ENCODE assay signal across 34 cellular contexts in genomic region chr14:51465486-51465885, GRCh38.
"Had no signal": no experiment of that assay in that cellular context is flagged by ENCODE, and none has a peak within 500 bp of the region (broad histone marks: within the 10 kb centered on the region; RNA-seq: fewer than 3 reads in every experiment).

No MANE protein-coding gene starts in this region.

- H3K36me3 ChIP-seq: adrenal gland, brain microvascular endothelial cell, breast epithelium had no signal

- DNase-seq: activated B cell treated with CpG ODN at 0.5 μM for 24 hours; activated CD4-positive, alpha-beta memory T cell treated with anti-CD3 and anti-CD28 coated beads for 36 hours; activated CD4-positive, alpha-beta T cell treated with anti-CD3 and anti-CD28 coated beads for 4 hours; activated CD4-positive, alpha-beta T cell treated with anti-CD3 and anti-CD28 coated beads, Interleukin-2, amount 10 ng/mL, durations not matched to agents 24 days and 14 days; activated CD4-positive, alpha-beta T cell treated with anti-CD3 and anti-CD28 coated beads, Interleukin-2, amount 50 U/mL, for 1 hour; activated CD4-positive, alpha-beta T cell treated with anti-CD3 and anti-CD28 coated beads, Interleukin-2, amount 50 U/mL, for 4 hours; activated CD4-positive, CD25-positive, alpha-beta regulatory T cell treated with anti-CD3 and anti-CD28 coated beads, Interleukin-2, amount 50 U/mL, for 72 hours; activated CD8-positive, alpha-beta memory T cell treated with anti-CD3 and anti-CD28 coated beads, Interleukin-2, amount 50 U/mL, for 4 hours; activated CD8-positive, alpha-beta T cell treated with anti-CD3 and anti-CD28 coated beads for 36 hours; activated effector memory CD4-positive, alpha-beta T cell treated with anti-CD3 and anti-CD28 coated beads, Interleukin-2, amount 50 U/mL, for 16 hours; activated gamma-delta T cell treated with Interleukin-2 at 50 U/mL for 16 hours; activated naive CD4-positive, alpha-beta T cell; activated naive CD4-positive, alpha-beta T cell treated with anti-CD3 and anti-CD28 coated beads for 36 hours; activated naive CD4-positive, alpha-beta T cell treated with anti-CD3 and anti-CD28 coated beads, Interleukin-2, amount 50 U/mL, for 16 hours; activated naive CD8-positive, alpha-beta T cell treated with anti-CD3 and anti-CD28 coated beads for 36 hours; activated T-cell treated with anti-CD3 and anti-CD28 coated beads for 4 hours; activated T-cell treated with anti-CD3 and anti-CD28 coated beads, Interleukin-2, amount 50 U/mL, for 1 hour; activated T-cell treated with anti-CD3 and anti-CD28 coated beads, Interleukin-2, amount 50 U/mL, for 4 hours; activated T-cell treated with anti-CD3 and anti-CD28 coated beads, Interleukin-2, amount 50 U/mL, for 72 hours; adrenal gland; amniotic stem cell; aorta; body of pancreas; brain microvascular endothelial cell; central memory CD4-positive, alpha-beta T cell; T-helper 1 cell; T-helper 2 cell; T-helper 9 cell had no signal

- H3K27ac ChIP-seq: adrenal gland, body of pancreas, brain microvascular endothelial cell, breast epithelium, VCaP had no signal

- ATAC-seq: activated CD8-positive, alpha-beta T cell treated with anti-CD3 and anti-CD28 coated beads for 36 hours; activated naive CD4-positive, alpha-beta T cell treated with anti-CD3 and anti-CD28 coated beads, Interleukin-2, amount 50 U/mL, for 72 hours; activated T-cell treated with anti-CD3 and anti-CD28 coated beads, Interleukin-2, amount 50 U/mL, for 4 hours; activated T-cell treated with anti-CD3 and anti-CD28 coated beads, Interleukin-2, amount 50 U/mL, for 72 hours; activated T-helper 17 cell treated with anti-CD3 and anti-CD28 coated beads, Interleukin-2, amount 50 U/mL, for 72 hours; body of pancreas had no signal

- H3K4me3 ChIP-seq: adrenal gland, body of pancreas, breast epithelium had no signal

- FAIRE-seq: astrocyte, TTC549 had no signal

- H3K9me3 ChIP-seq: adrenal gland, body of pancreas, breast epithelium had no signal

- H3K27me3 ChIP-seq: adrenal gland, body of pancreas, brain microvascular endothelial cell, breast epithelium had no signal

- H3K4me1 ChIP-seq: adrenal gland, body of pancreas, breast epithelium had no signal
